Comparison of ENCODE assay signal across 2 cellular contexts in the genomic region with DNA sequence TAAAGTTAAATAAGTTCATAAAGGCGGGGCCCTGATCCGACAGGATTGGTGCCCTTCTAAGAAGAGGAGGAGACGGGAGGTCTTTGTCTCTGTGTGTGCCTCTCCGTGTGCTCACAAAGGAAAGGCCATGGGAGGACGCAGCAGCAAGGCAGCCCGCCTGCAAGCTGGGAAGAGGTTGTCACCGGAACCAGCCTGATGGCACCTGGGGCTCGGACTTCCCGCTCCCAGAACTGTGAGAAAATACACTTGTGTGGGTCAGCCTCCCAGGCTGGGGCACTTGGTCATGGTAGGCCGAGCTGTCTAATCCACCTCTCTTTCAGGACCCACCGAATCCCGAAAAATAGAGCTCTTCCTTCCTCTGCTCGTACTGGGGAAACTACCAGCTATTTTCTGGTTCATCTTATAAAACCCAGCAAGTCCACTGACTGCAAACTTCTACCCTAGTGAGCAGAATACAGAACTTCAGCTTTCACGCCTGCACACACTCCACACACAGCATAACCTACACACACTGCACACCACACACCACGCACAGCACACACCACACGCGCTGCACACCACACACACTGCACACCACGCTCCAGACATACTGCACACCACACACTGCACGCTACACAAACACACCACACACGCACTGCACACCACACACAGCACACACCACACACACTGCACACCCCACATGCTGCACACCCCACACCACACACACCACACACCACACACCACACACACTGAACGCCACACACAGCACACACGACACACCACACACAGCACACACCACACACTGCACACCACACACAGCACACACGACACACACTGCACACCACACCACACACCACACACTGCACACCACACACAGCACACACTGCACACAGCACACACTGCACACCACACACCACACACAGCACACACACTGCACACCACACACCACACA.
TF ChIP-seq lines count a peak whose summit lies in the region.

No MANE protein-coding gene starts in this region.

TF ChIP-seq in IMR-90, 13 proteins besides CTCF, POLR2A, EP300 and RAD21:
- no peak for TF ChIP-seq RCOR1 (IDR thresholded peaks at IDR 0.05; ENCODE audit: insufficient replicate concordance, low read length)
- TF ChIP-seq MAZ (IDR thresholded peaks at IDR 0.05; ENCODE audit: borderline replicate concordance, low read depth, low read length), result no peak
- no peak for TF ChIP-seq CEBPB (IDR thresholded peaks at IDR 0.05; ENCODE audit: low read depth, low read length)
- TF ChIP-seq MXI1 (IDR thresholded peaks at IDR 0.05; ENCODE audit: borderline replicate concordance, low read depth, low read length), result no peak
- no peak for TF ChIP-seq CHD1 (IDR thresholded peaks at IDR 0.05; ENCODE audit: low read depth, low read length)
- no peak for TF ChIP-seq NFE2L2 (IDR thresholded peaks at IDR 0.05; ENCODE audit: low read depth, low read length)
- TF ChIP-seq, protein P1, sequence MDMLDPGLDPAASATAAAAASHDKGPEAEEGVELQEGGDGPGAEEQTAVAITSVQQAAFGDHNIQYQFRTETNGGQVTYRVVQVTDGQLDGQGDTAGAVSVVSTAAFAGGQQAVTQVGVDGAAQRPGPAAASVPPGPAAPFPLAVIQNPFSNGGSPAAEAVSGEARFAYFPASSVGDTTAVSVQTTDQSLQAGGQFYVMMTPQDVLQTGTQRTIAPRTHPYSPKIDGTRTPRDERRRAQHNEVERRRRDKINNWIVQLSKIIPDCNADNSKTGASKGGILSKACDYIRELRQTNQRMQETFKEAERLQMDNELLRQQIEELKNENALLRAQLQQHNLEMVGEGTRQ (IDR thresholded peaks at IDR 0.05; ENCODE audit: low read depth, low read length), result no peak
- no peak for TF ChIP-seq SMC3 (IDR thresholded peaks at IDR 0.05; ENCODE audit: low read depth, low read length)
- TF ChIP-seq, protein P2, sequence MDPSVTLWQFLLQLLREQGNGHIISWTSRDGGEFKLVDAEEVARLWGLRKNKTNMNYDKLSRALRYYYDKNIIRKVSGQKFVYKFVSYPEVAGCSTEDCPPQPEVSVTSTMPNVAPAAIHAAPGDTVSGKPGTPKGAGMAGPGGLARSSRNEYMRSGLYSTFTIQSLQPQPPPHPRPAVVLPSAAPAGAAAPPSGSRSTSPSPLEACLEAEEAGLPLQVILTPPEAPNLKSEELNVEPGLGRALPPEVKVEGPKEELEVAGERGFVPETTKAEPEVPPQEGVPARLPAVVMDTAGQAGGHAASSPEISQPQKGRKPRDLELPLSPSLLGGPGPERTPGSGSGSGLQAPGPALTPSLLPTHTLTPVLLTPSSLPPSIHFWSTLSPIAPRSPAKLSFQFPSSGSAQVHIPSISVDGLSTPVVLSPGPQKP (IDR thresholded peaks at IDR 0.05; ENCODE audit: borderline replicate concordance, low read depth, low read length), result no peak
- no peak for TF ChIP-seq FOS (IDR thresholded peaks at IDR 0.05; ENCODE audit: low read depth, low read length)
- no peak for TF ChIP-seq BHLHE40 (IDR thresholded peaks at IDR 0.05; ENCODE audit: low read depth, low read length)
- TF ChIP-seq RFX5 (IDR thresholded peaks at IDR 0.05; ENCODE audit: low read depth, low read length), result no peak

TF ChIP-seq in H1, 55 proteins besides CTCF, POLR2A, EP300 and RAD21:
- TF ChIP-seq BACH1 (IDR thresholded peaks at IDR 0.05; ENCODE audit: low read length) (no peak), CBX8 (IDR thresholded peaks at IDR 0.05; ENCODE audit: borderline replicate concordance, low read depth, low read length) (no peak), TEAD4 (IDR thresholded peaks at IDR 0.05; ENCODE audit: low read depth, low read length) (no peak), MAFK (IDR thresholded peaks at IDR 0.05; ENCODE audit: low read depth, low read length) (no peak), CBX5 (IDR thresholded peaks at IDR 0.05; ENCODE audit: low read depth, low read length) (no peak), NRF1 (IDR thresholded peaks at IDR 0.05; ENCODE audit: low read depth, low read length) (no peak), NANOG (IDR thresholded peaks at IDR 0.05; ENCODE audit: insufficient read depth, low read depth, low read length, poor library complexity, severe bottlenecking) (no peak), POLR2AphosphoS5 (IDR thresholded peaks at IDR 0.05; ENCODE audit: low read depth, low read length) (no peak)
